Comparison of ENCODE assay signal across 26 cellular contexts in the genomic region with DNA sequence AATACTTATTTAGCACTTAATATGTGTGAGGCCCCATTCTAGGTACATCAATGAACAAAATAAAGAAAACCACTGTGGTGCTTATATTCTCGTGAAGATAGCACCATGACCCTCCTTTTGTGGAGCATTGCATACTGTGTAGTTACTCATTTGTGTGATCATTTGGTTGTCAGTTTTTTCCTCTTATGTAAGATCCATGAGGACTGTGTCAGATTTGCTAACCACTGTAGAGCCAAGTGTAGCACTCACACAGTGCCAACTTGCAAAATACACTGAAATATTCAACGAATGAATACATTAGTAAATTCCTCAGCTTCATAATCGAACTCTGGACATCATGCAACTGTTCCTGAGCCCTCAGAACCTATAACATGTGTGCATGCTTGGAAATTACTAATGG.
"Had no signal": no experiment of that assay in that cellular context is flagged by ENCODE, and none has a peak within 500 bp of the region (broad histone marks: within the 10 kb centered on the region; RNA-seq: fewer than 3 reads in every experiment).

No MANE protein-coding gene starts in this region.

- H2AFZ ChIP-seq: neural progenitor cell had no signal

- DNase-seq: naive thymus-derived CD4-positive, alpha-beta T cell; natural killer cell; occipital lobe; pancreas; retina; right lobe of liver; sigmoid colon; small intestine; stimulated activated CD4-positive, alpha-beta T cell treated with anti-CD3 and anti-CD28 coated beads, Interleukin-15, amount 100 ng/mL, for 24 hours; stimulated activated CD4-positive, alpha-beta T cell treated with anti-CD3 and anti-CD28 coated beads, Interleukin-2, amount 100 ng/mL, for 24 hours; stimulated activated CD4-positive, alpha-beta T cell treated with anti-CD3 and anti-CD28 coated beads, Interleukin-2, amount 100 ng/mL, for 48 hours; stimulated activated CD4-positive, alpha-beta T cell treated with anti-CD3 and anti-CD28 coated beads, Interleukin-4, amount 100 ng/mL, for 24 hours; stimulated activated naive B cell treated with anti-CD40 and anti-IgM and Interleukin-4, amounts not matched to agents 10 μg/mL and 1 μg/mL and 100 μg/mL, for 72 hours; stimulated activated naive CD8-positive, alpha-beta T cell treated with anti-CD3 and anti-CD28 coated beads, Interleukin-15, amount 100 ng/mL, for 72 hours; stimulated activated naive CD8-positive, alpha-beta T cell treated with anti-CD3 and anti-CD28 coated beads, Interleukin-15, Interleukin-2, amounts not matched to agents 100 U/mL and 50 U/mL, for 24 hours; substantia nigra; testis; tibial artery; transverse colon; upper lobe of right lung; uterus had no signal

- H3K4me2 ChIP-seq: neural progenitor cell had no signal

- H3K27ac ChIP-seq: neural progenitor cell, pancreas, prostate gland, right atrium auricular region, right lobe of liver, sigmoid colon, suprapubic skin, testis, tibial artery, transverse colon, upper lobe of right lung, uterus had no signal

- H3K9me3 ChIP-seq: pancreas, prostate gland, right atrium auricular region, right lobe of liver, sigmoid colon, suprapubic skin, testis, tibial artery, transverse colon, upper lobe of right lung, uterus had no signal

- H3K9ac ChIP-seq: neural progenitor cell had no signal

- ATAC-seq: naive thymus-derived CD4-positive, alpha-beta T cell; natural killer cell; pancreas; stimulated activated effector memory CD8-positive, alpha-beta T cell treated with anti-CD3 and anti-CD28 coated beads, Interleukin-12 subunit alpha, Interleukin-12 subunit beta, amount 100 ng/mL, for 72 hours; stimulated activated naive B cell treated with anti-CD40 and anti-IgM and Interleukin-4, amounts not matched to agents 10 μg/mL and 1 μg/mL and 100 μg/mL, for 72 hours; stimulated activated naive CD8-positive, alpha-beta T cell treated with anti-CD3 and anti-CD28 coated beads, Interleukin-15, amount 100 ng/mL, for 72 hours; stimulated activated naive CD8-positive, alpha-beta T cell treated with anti-CD3 and anti-CD28 coated beads, Interleukin-15, Interleukin-2, amounts not matched to agents 100 U/mL and 50 U/mL, for 24 hours; upper lobe of right lung had no signal

- H3K4me3 ChIP-seq: neural progenitor cell, pancreas, prostate gland, right atrium auricular region, right lobe of liver, sigmoid colon, suprapubic skin, testis, tibial artery, transverse colon, upper lobe of right lung, uterus had no signal

- H3K36me3 ChIP-seq: neural progenitor cell, pancreas, prostate gland, right atrium auricular region, right lobe of liver, sigmoid colon, suprapubic skin, tibial artery, transverse colon, upper lobe of right lung, uterus had no signal

- H3K27me3 ChIP-seq: neural progenitor cell, pancreas, right atrium auricular region, right lobe of liver, sigmoid colon, suprapubic skin, testis, tibial artery, transverse colon, upper lobe of right lung, uterus had no signal

- H3K4me1 ChIP-seq: neural progenitor cell, pancreas, prostate gland, right atrium auricular region, right lobe of liver, sigmoid colon, suprapubic skin, testis, tibial artery, transverse colon, upper lobe of right lung, uterus had no signal
